Comparison of ENCODE assay signal across 8 cellular contexts in the genomic region with DNA sequence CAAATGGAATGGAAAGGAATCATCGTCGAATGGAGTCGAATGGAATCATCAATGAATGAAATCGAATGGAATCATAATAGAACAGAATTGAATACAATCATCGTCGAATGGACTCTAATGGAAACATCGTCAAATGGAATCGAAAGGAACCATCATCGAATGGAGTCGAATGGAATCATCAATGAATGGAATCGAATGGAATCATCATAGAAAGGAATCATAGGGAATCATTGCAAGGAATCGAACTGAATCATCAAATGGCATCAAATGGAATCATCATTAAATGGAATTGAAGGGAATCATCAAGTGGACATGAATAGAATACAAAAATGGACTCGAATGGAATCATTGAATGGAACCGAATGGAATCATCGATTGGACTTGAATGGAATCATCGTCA.
DNase-seq lines count a peak whose midpoint lies in the region; FAIRE-seq and TF ChIP-seq lines count a peak whose summit lies in the region.
"Not testable (repeated sequence)": the region's sequence is repeated elsewhere in the genome, so short reads cannot be mapped to it uniquely, and the experiment has no call there.

No MANE protein-coding gene starts in this region.

- POLR2A ChIA-PET in A673 (lab: Charles Lee; ENCODE audit: low non-redundant PET); endothelial cell of umbilical vein (lab: Charles Lee): not testable (repeated sequence)

- H3K4me3 ChIP-seq in A673 (ENCODE audit: low read depth, low read length, poor library complexity, severe bottlenecking); endothelial cell of umbilical vein (replicated peaks in 1 of 3; ENCODE audit: insufficient read depth in 1 of 3, low read depth in 1 of 3, low read length in 3 of 3): not testable (repeated sequence)

- DNase-seq in A673 (ENCODE audit: low spot score) (peak; percentile 8), H4 (ENCODE audit: low spot score) (peak; percentile 7), RPMI7951 (ENCODE audit: low read depth) (peak; percentile 24), brain pericyte (ENCODE audit: low read depth, low spot score) (peak; percentile 18), endothelial cell of umbilical vein (ENCODE audit: low read depth, low spot score) (peak; percentile 57), foreskin melanocyte (peak; percentile 9), lung microvascular endothelial cell (ENCODE audit: low read depth in 2 of 2) (peak; percentile 8 to 11), renal cortical epithelial cell (ENCODE audit: low read depth) (peak; percentile 31)

- not testable (repeated sequence) for H3K79me2 ChIP-seq in endothelial cell of umbilical vein (ENCODE audit: control insufficient read depth, insufficient read depth, low read length)

- H3K4me2 ChIP-seq in endothelial cell of umbilical vein (ENCODE audit: insufficient read depth, low read length) = not testable (repeated sequence)

- H3K9me3 ChIP-seq in A673 (ENCODE audit: low read depth, low read length, poor library complexity, severe bottlenecking) = peaks cover 23% of the 10 kb centered on the region
- not testable (repeated sequence) for H3K9me3 ChIP-seq in endothelial cell of umbilical vein (replicated peaks; ENCODE audit: control insufficient read depth, insufficient read depth, low read length)

- H2AFZ ChIP-seq in endothelial cell of umbilical vein (ENCODE audit: low read depth, low read length) = not testable (repeated sequence)

- not testable (repeated sequence) for H3K9ac ChIP-seq in endothelial cell of umbilical vein (replicated peaks; ENCODE audit: extremely low read depth, insufficient read depth, low read length)

- TF ChIP-seq POLR2A in endothelial cell of umbilical vein (IDR thresholded peaks at IDR 0.05; ENCODE audit: low read depth, low read length) = not testable (repeated sequence)

- not testable (repeated sequence) for H4K20me1 ChIP-seq in endothelial cell of umbilical vein (replicated peaks; ENCODE audit: control insufficient read depth, extremely low read depth, insufficient read depth, low read length)

- intact Hi-C loops in A673 (cut with micrococcal nuclease; ENCODE audit: unreplicated experiment); endothelial cell of umbilical vein (cut with micrococcal nuclease): not testable (repeated sequence)

- H3K36me3 ChIP-seq in A673 (ENCODE audit: insufficient read depth, low read length, poor library complexity, severe bottlenecking); endothelial cell of umbilical vein (ENCODE audit: control insufficient read depth in 2 of 2, extremely low read depth in 1 of 2, insufficient read depth in 2 of 2, low read length in 2 of 2): not testable (repeated sequence)

- H3K4me1 ChIP-seq in A673 (ENCODE audit: insufficient read depth, low read length, poor library complexity, severe bottlenecking); endothelial cell of umbilical vein (ENCODE audit: control insufficient read depth, extremely low read depth, insufficient read depth, low read length): not testable (repeated sequence)

- not testable (repeated sequence) for H3K27ac ChIP-seq in A673 (ENCODE audit: low read depth, low read length, poor library complexity, severe bottlenecking); endothelial cell of umbilical vein (ENCODE audit: insufficient read depth, low read depth, low read length)

- not testable (repeated sequence) for H3K27me3 ChIP-seq in A673 (replicated peaks; ENCODE audit: insufficient read depth, low read depth, low read length, poor library complexity); endothelial cell of umbilical vein (ENCODE audit: control insufficient read depth in 2 of 2, insufficient read depth in 2 of 2, low read length in 2 of 2)

- FAIRE-seq in endothelial cell of umbilical vein (lab: Jason Lieb, UNC) = not testable (repeated sequence)

- H3K9me1 ChIP-seq in endothelial cell of umbilical vein (replicated peaks; ENCODE audit: control insufficient read depth, extremely low read depth, insufficient read depth, low read length) = not testable (repeated sequence)

- dilution Hi-C loops in endothelial cell of umbilical vein (cut with MboI; ENCODE audit: extremely low pct_ligation_motif_present, low sequenced_read_pairs) = not testable (repeated sequence)

- CTCF ChIA-PET in A673 (lab: Charles Lee); endothelial cell of umbilical vein (lab: Charles Lee): not testable (repeated sequence)

- not testable (repeated sequence) for BruUV-seq in A673 (replicated peaks; lab: Mats Ljungman, UMichigan); endothelial cell of umbilical vein (replicated peaks; lab: Mats Ljungman, UMichigan)

- TF ChIP-seq CTCF in A673 (conservative IDR thresholded peaks at IDR 0.05; ENCODE audit: low read depth, low read length); endothelial cell of umbilical vein (IDR thresholded peaks at IDR 0.05; ENCODE audit: extremely low read depth in 1 of 2, insufficient read depth in 1 of 2, low read depth in 1 of 2, low read length in 2 of 2): not testable (repeated sequence)

Comparison
In these comparisons a context has a peak if more than half of its experiments do, and no peak if none do; other contexts are left out.
1. DNase-seq: peak in every context shown above with its lines; median percentile 57 in endothelial cell of umbilical vein; 31 in renal cortical epithelial cell; 24 in RPMI7951; 18 in brain pericyte; 10 in lung microvascular endothelial cell; 9 in foreskin melanocyte; 8 in A673; 7 in H4.